ENCODE assay signal across 35 cellular contexts in genomic region chr19:50457300-50457699, GRCh38. TPM values are rescaled to one million over a fixed set of nuclear protein-coding genes. Genes with fewer than 3 reads are reported as not detected.
"Had no signal": no experiment of that assay in that cellular context is flagged by ENCODE, and none has a peak within 500 bp of the region (broad histone marks: within the 10 kb centered on the region; RNA-seq: fewer than 3 reads in every experiment).

No MANE protein-coding gene starts in this region.

- H3K27me3 ChIP-seq: cardiac muscle cell had no signal

- H3K4me1 ChIP-seq: adrenal gland, ascending aorta, body of pancreas, breast epithelium had no signal

- H3K9me3 ChIP-seq: adrenal gland, ascending aorta, body of pancreas, breast epithelium had no signal

- DNase-seq: activated effector memory CD4-positive, alpha-beta T cell treated with anti-CD3 and anti-CD28 coated beads, Interleukin-2, amount 50 U/mL, for 16 hours; activated effector memory CD4-positive, alpha-beta T cell treated with Interleukin-2 at 50 U/mL for 16 hours; activated gamma-delta T cell; activated gamma-delta T cell treated with Interleukin-2 at 50 U/mL for 16 hours; activated naive CD4-positive, alpha-beta T cell; activated naive CD4-positive, alpha-beta T cell treated with anti-CD3 and anti-CD28 coated beads for 36 hours; activated naive CD4-positive, alpha-beta T cell treated with anti-CD3 and anti-CD28 coated beads, Interleukin-2, amount 10 ng/mL, durations not matched to agents 7 days and 5 days; activated naive CD4-positive, alpha-beta T cell treated with anti-CD3 and anti-CD28 coated beads, Interleukin-2, amount 50 U/mL, for 16 hours; activated naive CD4-positive, alpha-beta T cell treated with Interleukin-2 at 50 U/mL for 16 hours; activated naive CD8-positive, alpha-beta T cell treated with anti-CD3 and anti-CD28 coated beads for 36 hours; activated naive CD8-positive, alpha-beta T cell treated with anti-CD3 and anti-CD28 coated beads, Interleukin-2, amount 10 ng/mL, durations not matched to agents 7 days and 5 days; activated naive CD8-positive, alpha-beta T cell treated with anti-CD3 and anti-CD28 coated beads, Interleukin-2, amount 50 U/mL, for 24 hours; activated T-cell treated with anti-CD3 and anti-CD28 coated beads, Interleukin-2, amount 50 U/mL, for 1 hour; activated T-cell treated with anti-CD3 and anti-CD28 coated beads, Interleukin-2, amount 50 U/mL, for 24 hours; activated T-cell treated with anti-CD3 and anti-CD28 coated beads, Interleukin-2, amount 50 U/mL, for 4 hours; activated T-cell treated with anti-CD3 and anti-CD28 coated beads, Interleukin-2, amount 50 U/mL, for 48 hours; activated T-cell treated with anti-CD3 and anti-CD28 coated beads, Interleukin-2, amount 50 U/mL, for 72 hours; adrenal gland; amniotic stem cell; amygdala; anterior cingulate cortex; aorta; body of pancreas; brain microvascular endothelial cell; caudate nucleus; central memory CD4-positive, alpha-beta T cell; cerebellar nuclear complex had no signal

- H3K4me3 ChIP-seq: adrenal gland, ascending aorta, body of pancreas, breast epithelium, cardiac muscle cell had no signal

- H3K27ac ChIP-seq: adrenal gland, ascending aorta, body of pancreas, brain microvascular endothelial cell, breast epithelium, cardiac muscle cell had no signal

- H3K36me3 ChIP-seq: adrenal gland, ascending aorta, brain microvascular endothelial cell, breast epithelium, cardiac muscle cell had no signal

RNA-seq across cellular contexts. Expression of gene EMC10, which starts 19.0 kb away (rescaled TPM):
- total RNA-seq: astrocyte had no signal

RNA-seq across cellular contexts. Expression of gene GARIN5A, which starts 19.3 kb away (rescaled TPM):
- total RNA-seq: aorta, ascending aorta, astrocyte had no signal
- polyA plus RNA-seq: aorta had no signal

RNA-seq across cellular contexts. Expression of gene MYBPC2, which starts 24.6 kb away (rescaled TPM):
- total RNA-seq: aorta, ascending aorta, astrocyte, body of pancreas, bronchial epithelial cell, cardiac septum, chondrocyte had no signal

RNA-seq across cellular contexts. Expression of gene SPIB, which starts 38.6 kb away (rescaled TPM):
- total RNA-seq: ascending aorta, bronchial epithelial cell, cardiac septum, cerebellum, chondrocyte had no signal

RNA-seq across cellular contexts. Expression of gene JOSD2, which starts 53.7 kb away (rescaled TPM):
- total RNA-seq: astrocyte had no signal
